In the genomic region with DNA sequence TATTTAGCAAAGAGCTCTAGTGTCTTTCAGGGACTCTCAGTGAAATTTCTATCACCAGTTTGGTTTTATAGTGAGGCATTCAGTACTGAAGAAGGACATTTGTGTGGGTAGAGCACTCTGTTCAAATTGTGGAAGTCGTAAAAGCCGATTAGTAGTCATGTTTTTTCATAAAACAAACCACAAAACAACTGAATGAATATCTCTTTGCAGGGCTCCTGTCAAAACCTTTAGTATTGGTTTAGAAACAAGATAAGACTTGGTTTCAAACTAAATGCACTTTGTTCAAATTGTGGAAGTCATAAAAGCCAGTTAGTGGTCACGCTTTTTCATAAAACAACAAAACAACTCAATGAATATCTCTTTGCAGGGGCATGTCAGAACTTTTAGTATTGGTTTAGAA, we compare ENCODE assay signal across 16 cellular contexts. TPM values are rescaled to one million over a fixed set of nuclear protein-coding genes. Genes with fewer than 3 reads are reported as not detected.
DNase-seq lines count a peak whose midpoint lies in the region; ATAC-seq, FAIRE-seq and TF ChIP-seq lines count a peak whose summit lies in the region.
"Had no signal": no experiment of that assay in that cellular context is flagged by ENCODE, and none has a peak within 500 bp of the region (broad histone marks: within the 10 kb centered on the region; RNA-seq: fewer than 3 reads in every experiment).

No MANE protein-coding gene starts in this region.

- H3K27ac Mint-ChIP-seq in Calu3 (ENCODE audit: unreplicated experiment): no peak overlapping the region
- H3K27ac Mint-ChIP-seq: CD4-positive, alpha-beta T cell; naive thymus-derived CD8-positive, alpha-beta T cell had no signal

- no peak for DNase-seq in Calu3
- no peak for DNase-seq in stimulated activated CD4-positive, alpha-beta T cell treated with anti-CD3 and anti-CD28 coated beads, Interleukin-4, amount 100 ng/mL, for 24 hours
- DNase-seq in NCI-H510A treated with DMSO at 0.1 percent for 48 hours (lab: John Stamatoyannopoulos, UW): no peak
- DNase-seq in colonic mucosa: no peak
- DNase-seq: CD4-positive, alpha-beta T cell; naive thymus-derived CD8-positive, alpha-beta T cell; NCI-H345; stimulated activated naive CD4-positive, alpha-beta T cell treated with Interleukin-2 at 50 U/mL for 16 hours had no signal

- H3K27me3 Mint-ChIP-seq in Calu3 (ENCODE audit: unreplicated experiment): no peaks in the 10 kb centered on the region

- H3K9me3 Mint-ChIP-seq in Calu3 (ENCODE audit: low read depth, unreplicated experiment): no peaks in the 10 kb centered on the region
- H3K9me3 Mint-ChIP-seq: CD4-positive, alpha-beta T cell had no signal

- POLR2A ChIA-PET in HEK293 (lab: Yijun Ruan, JAX): no interaction called here

- H3K9me3 ChIP-seq in HEK293 (ENCODE audit: control insufficient read depth, insufficient read depth, low read depth, low read length): no peaks in the 10 kb centered on the region
- H3K9me3 ChIP-seq in colonic mucosa: no peaks in the 10 kb centered on the region
- H3K9me3 ChIP-seq: ascending aorta had no signal

- H3K4me3 Mint-ChIP-seq in Calu3 (ENCODE audit: low read depth, unreplicated experiment): no peak overlapping the region
- H3K4me3 Mint-ChIP-seq: CD4-positive, alpha-beta T cell; naive thymus-derived CD8-positive, alpha-beta T cell had no signal

- CTCF ChIA-PET in HEK293 (lab: Yijun Ruan, JAX) (no interaction called here), Calu3 (lab: Charles Lee) (no interaction called here)

- ATAC-seq in GM18861 (IDR thresholded peaks at IDR 0.05; ENCODE audit: unreplicated experiment): peak; percentile 86
- peak; percentile 81 for ATAC-seq in HG03460 (IDR thresholded peaks at IDR 0.05; ENCODE audit: unreplicated experiment)
- ATAC-seq: naive thymus-derived CD8-positive, alpha-beta T cell; SK-N-SH treated with all-trans-retinoic acid at 6 μM for 48 hours had no signal

- intact Hi-C loops in Calu3 (cut with micrococcal nuclease; ENCODE audit: unreplicated experiment) (no loop called here), colonic mucosa (cut with DNase I) (no loop called here)

- no TSS peak for BruUV-seq in Calu3 (replicated peaks; lab: Mats Ljungman, UMichigan)

- FAIRE-seq in endometrium (lab: Jason Lieb, UNC): peak; percentile 71
- FAIRE-seq: endothelial cell of umbilical vein, HTR-8/SVneo had no signal

- H3K36me3 Mint-ChIP-seq in Calu3 (ENCODE audit: insufficient read depth, unreplicated experiment): peaks cover 7% of the 10 kb centered on the region
- H3K36me3 Mint-ChIP-seq: naive thymus-derived CD8-positive, alpha-beta T cell had no signal

- peak overlapping the region; percentile 67; the same call in 1 of the 2 replicates for H3K27ac ChIP-seq in HEK293 (ENCODE audit: extremely low read depth, low read depth, low read length)
- no peak overlapping the region for H3K27ac ChIP-seq in colonic mucosa
- H3K27ac ChIP-seq: ascending aorta had no signal

- H3K36me3 ChIP-seq in HEK293 (ENCODE audit: control insufficient read depth in 2 of 2, insufficient read depth in 1 of 2, low read length in 2 of 2): no peaks in the 10 kb centered on the region
- no peaks in the 10 kb centered on the region for H3K36me3 ChIP-seq in colonic mucosa
- H3K36me3 ChIP-seq: ascending aorta had no signal

- H3K4me1 ChIP-seq in HEK293 (ENCODE audit: control insufficient read depth, insufficient read depth, low read length): peaks cover 16% of the 10 kb centered on the region
- H3K4me1 ChIP-seq in colonic mucosa: no peaks in the 10 kb centered on the region
- H3K4me1 ChIP-seq: ascending aorta had no signal

- H3K27me3 ChIP-seq in colonic mucosa: no peaks in the 10 kb centered on the region
- H3K27me3 ChIP-seq: ascending aorta had no signal

- TF ChIP-seq CTCF in HEK293 (tag by site-specific recombination; IDR thresholded peaks at IDR 0.05) (no peak), Calu3 (IDR thresholded peaks at IDR 0.05; ENCODE audit: unreplicated experiment) (no peak), colonic mucosa (IDR thresholded peaks at IDR 0.05) (no peak)

- peaks cover 19% of the 10 kb centered on the region for H3K4me1 Mint-ChIP-seq in Calu3 (ENCODE audit: low read depth, unreplicated experiment)
- H3K4me1 Mint-ChIP-seq: naive thymus-derived CD8-positive, alpha-beta T cell had no signal

- no peak overlapping the region for H3K4me3 ChIP-seq in HEK293 (ENCODE audit: low read depth, low read length)
- no peak overlapping the region for H3K4me3 ChIP-seq in colonic mucosa
- H3K4me3 ChIP-seq: ascending aorta had no signal

- no peak overlapping the region for H3K9ac ChIP-seq in colonic mucosa (ENCODE audit: low read depth in 2 of 2, low read length in 2 of 2)

TF ChIP-seq in HEK293, 187 proteins besides CTCF, POLR2A, EP300 and RAD21 (continues in another document):
- TF ChIP-seq ZSCAN30 (tag by site-specific recombination; IDR thresholded peaks at IDR 0.05) (peak; percentile 92), KLF1 (tag by site-specific recombination; IDR thresholded peaks at IDR 0.05) (no peak), ZNF366 (tag by site-specific recombination; conservative IDR thresholded peaks at IDR 0.05) (no peak), GLIS2 (tag by site-specific recombination; IDR thresholded peaks at IDR 0.05) (no peak), ZNF433 (tag by site-specific recombination; IDR thresholded peaks at IDR 0.05; ENCODE audit: low read depth) (no peak), ZIC2 (tag by site-specific recombination; IDR thresholded peaks at IDR 0.05) (no peak), ZNF777 (tag by site-specific recombination; IDR thresholded peaks at IDR 0.05; ENCODE audit: borderline replicate concordance) (no peak), SP2 (tag by site-specific recombination; IDR thresholded peaks at IDR 0.05) (no peak), ZNF157 (tag by site-specific recombination; IDR thresholded peaks at IDR 0.05) (no peak), ZNF76 (tag by site-specific recombination; IDR thresholded peaks at IDR 0.05; ENCODE audit: borderline replicate concordance, low read depth) (no peak), ZNF354C (tag by site-specific recombination; IDR thresholded peaks at IDR 0.05; ENCODE audit: borderline replicate concordance, low read depth) (no peak), ZNF248 (tag by site-specific recombination; IDR thresholded peaks at IDR 0.05) (no peak), ZNF670 (tag by site-specific recombination; IDR thresholded peaks at IDR 0.05; ENCODE audit: low read depth) (no peak), ZNF621 (tag by site-specific recombination; IDR thresholded peaks at IDR 0.05) (no peak)
- TF ChIP-seq, protein P1, sequence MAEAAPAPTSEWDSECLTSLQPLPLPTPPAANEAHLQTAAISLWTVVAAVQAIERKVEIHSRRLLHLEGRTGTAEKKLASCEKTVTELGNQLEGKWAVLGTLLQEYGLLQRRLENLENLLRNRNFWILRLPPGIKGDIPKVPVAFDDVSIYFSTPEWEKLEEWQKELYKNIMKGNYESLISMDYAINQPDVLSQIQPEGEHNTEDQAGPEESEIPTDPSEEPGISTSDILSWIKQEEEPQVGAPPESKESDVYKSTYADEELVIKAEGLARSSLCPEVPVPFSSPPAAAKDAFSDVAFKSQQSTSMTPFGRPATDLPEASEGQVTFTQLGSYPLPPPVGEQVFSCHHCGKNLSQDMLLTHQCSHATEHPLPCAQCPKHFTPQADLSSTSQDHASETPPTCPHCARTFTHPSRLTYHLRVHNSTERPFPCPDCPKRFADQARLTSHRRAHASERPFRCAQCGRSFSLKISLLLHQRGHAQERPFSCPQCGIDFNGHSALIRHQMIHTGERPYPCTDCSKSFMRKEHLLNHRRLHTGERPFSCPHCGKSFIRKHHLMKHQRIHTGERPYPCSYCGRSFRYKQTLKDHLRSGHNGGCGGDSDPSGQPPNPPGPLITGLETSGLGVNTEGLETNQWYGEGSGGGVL (tag by site-specific recombination; IDR thresholded peaks at IDR 0.05): no peak
- TF ChIP-seq, protein P2, sequence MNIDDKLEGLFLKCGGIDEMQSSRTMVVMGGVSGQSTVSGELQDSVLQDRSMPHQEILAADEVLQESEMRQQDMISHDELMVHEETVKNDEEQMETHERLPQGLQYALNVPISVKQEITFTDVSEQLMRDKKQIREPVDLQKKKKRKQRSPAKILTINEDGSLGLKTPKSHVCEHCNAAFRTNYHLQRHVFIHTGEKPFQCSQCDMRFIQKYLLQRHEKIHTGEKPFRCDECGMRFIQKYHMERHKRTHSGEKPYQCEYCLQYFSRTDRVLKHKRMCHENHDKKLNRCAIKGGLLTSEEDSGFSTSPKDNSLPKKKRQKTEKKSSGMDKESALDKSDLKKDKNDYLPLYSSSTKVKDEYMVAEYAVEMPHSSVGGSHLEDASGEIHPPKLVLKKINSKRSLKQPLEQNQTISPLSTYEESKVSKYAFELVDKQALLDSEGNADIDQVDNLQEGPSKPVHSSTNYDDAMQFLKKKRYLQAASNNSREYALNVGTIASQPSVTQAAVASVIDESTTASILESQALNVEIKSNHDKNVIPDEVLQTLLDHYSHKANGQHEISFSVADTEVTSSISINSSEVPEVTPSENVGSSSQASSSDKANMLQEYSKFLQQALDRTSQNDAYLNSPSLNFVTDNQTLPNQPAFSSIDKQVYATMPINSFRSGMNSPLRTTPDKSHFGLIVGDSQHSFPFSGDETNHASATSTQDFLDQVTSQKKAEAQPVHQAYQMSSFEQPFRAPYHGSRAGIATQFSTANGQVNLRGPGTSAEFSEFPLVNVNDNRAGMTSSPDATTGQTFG (tag by site-specific recombination; IDR thresholded peaks at IDR 0.05; ENCODE audit: borderline replicate concordance): no peak
- TF ChIP-seq, protein P3, sequence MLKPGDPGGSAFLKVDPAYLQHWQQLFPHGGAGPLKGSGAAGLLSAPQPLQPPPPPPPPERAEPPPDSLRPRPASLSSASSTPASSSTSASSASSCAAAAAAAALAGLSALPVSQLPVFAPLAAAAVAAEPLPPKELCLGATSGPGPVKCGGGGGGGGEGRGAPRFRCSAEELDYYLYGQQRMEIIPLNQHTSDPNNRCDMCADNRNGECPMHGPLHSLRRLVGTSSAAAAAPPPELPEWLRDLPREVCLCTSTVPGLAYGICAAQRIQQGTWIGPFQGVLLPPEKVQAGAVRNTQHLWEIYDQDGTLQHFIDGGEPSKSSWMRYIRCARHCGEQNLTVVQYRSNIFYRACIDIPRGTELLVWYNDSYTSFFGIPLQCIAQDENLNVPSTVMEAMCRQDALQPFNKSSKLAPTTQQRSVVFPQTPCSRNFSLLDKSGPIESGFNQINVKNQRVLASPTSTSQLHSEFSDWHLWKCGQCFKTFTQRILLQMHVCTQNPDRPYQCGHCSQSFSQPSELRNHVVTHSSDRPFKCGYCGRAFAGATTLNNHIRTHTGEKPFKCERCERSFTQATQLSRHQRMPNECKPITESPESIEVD (tag by site-specific recombination; IDR thresholded peaks at IDR 0.05): peak; percentile 97

RNA-seq across cellular contexts. Expression of a gene that starts 23.8 kb away (rescaled TPM):
- total RNA-seq in Calu3 (2022): 7.3 and 8.0 TPM in 2 replicates
- 1 to 10 TPM; 1.6 to 1.9 TPM for total RNA-seq in colonic mucosa
- total RNA-seq: ascending aorta; CD4-positive, alpha-beta T cell; endothelial cell of umbilical vein; naive thymus-derived CD8-positive, alpha-beta T cell had no signal

RNA-seq across cellular contexts. Expression of a gene that starts 59.7 kb away (rescaled TPM):
- not detected in 2 replicates for total RNA-seq in Calu3 (2022)
- not detected for total RNA-seq in colonic mucosa
- total RNA-seq: ascending aorta; CD4-positive, alpha-beta T cell; endothelial cell of umbilical vein; naive thymus-derived CD8-positive, alpha-beta T cell had no signal
